ENCODE assay signal across 8 cellular contexts in genomic region chr5:133423618-133424282, GRCh38.
A peak's percentile ranks its signal among the peaks of the same experiment; 100 is the strongest.
DNase-seq lines count a peak whose midpoint lies in the region; ATAC-seq, FAIRE-seq and TF ChIP-seq lines count a peak whose summit lies in the region.

No MANE protein-coding gene starts in this region.

- CTCF ChIA-PET in Panc1 (lab: Charles Lee) = interaction anchor here (0.6 to 1.4 kb wide), 9 partner anchors 9 to 446 kb away, joined by 3 to 10 read pairs (median 4); no protein-coding TSS in a partner anchor

- H3K4me1 ChIP-seq in Panc1 (ENCODE audit: control insufficient read depth, insufficient read depth, low read length) (no peaks in the 10 kb centered on the region), upper lobe of right lung (no peaks in the 10 kb centered on the region)

- BruUV-seq in Panc1 (replicated peaks; lab: Mats Ljungman, UMichigan) = no TSS peak

- no peaks in the 10 kb centered on the region for H3K36me3 ChIP-seq in Panc1 (ENCODE audit: control insufficient read depth, insufficient read depth, low read length)
- H3K36me3 ChIP-seq in upper lobe of right lung = no peaks in the 10 kb centered on the region

- FAIRE-seq in frontal cortex (lab: Jason Lieb, UNC) = no peak

- DNase-seq in SIG-M5 treated with dmso at 0.1 percent for 504 hours (lab: John Stamatoyannopoulos, UW; ENCODE audit: unreplicated experiment) = peak; percentile 37
- DNase-seq in SIG-M5 (lab: John Stamatoyannopoulos, UW) = no peak
- peak; percentile 48 for DNase-seq in Panc1 (ENCODE audit: low read depth, low spot score)
- peak; percentile 45 to 48 for DNase-seq in activated T-helper 1 cell treated with anti-CD3 and anti-CD28 coated beads, Interleukin-2, amount 50 U/mL, for 16 hours (ENCODE audit: low read depth in 1 of 2, low spot score in 1 of 2)
- DNase-seq in frontal cortex (ENCODE audit: low spot score in 2 of 2) = peak; percentile 14 to 62
- peak; percentile 28 for DNase-seq in pons (ENCODE audit: low spot score)
- DNase-seq in upper lobe of right lung = peak; percentile 85

- H3K27ac ChIP-seq in Panc1 (ENCODE audit: low read length) (no peak overlapping the region), upper lobe of right lung (no peak overlapping the region)

- POLR2A ChIA-PET in Panc1 (lab: Charles Lee) = no interaction called here

- in situ Hi-C loops in Panc1 (cut with HindIII; ENCODE audit: low pct_unique_long_range_greater_than_20kb, low sequenced_read_pairs) = no loop called here

- peaks cover 7% of the 10 kb centered on the region for H3K27me3 ChIP-seq in Panc1 (ENCODE audit: control insufficient read depth, insufficient read depth, low read length)
- H3K27me3 ChIP-seq in upper lobe of right lung = no peaks in the 10 kb centered on the region

- TF ChIP-seq CTCF in Panc1 (IDR thresholded peaks at IDR 0.05) (peak; percentile 97), upper lobe of right lung (IDR thresholded peaks at IDR 0.05) (peak; percentile 98)

- intact Hi-C loops in Panc1 (cut with micrococcal nuclease; ENCODE audit: unreplicated experiment) (loop anchor here (5.0 kb wide), 3 partner anchors 189 to 519 kb away; partner anchors contain the start of gene FSTL4), upper lobe of right lung (cut with DNase I) (no loop called here)

- no peaks in the 10 kb centered on the region for H3K9me3 ChIP-seq in Panc1 (ENCODE audit: control insufficient read depth, insufficient read depth, low read depth, low read length)
- H3K9me3 ChIP-seq in upper lobe of right lung = no peaks in the 10 kb centered on the region

- H3K4me3 ChIP-seq in Panc1 (ENCODE audit: low read depth in 2 of 2, low read length in 2 of 2) (no peak overlapping the region), upper lobe of right lung (no peak overlapping the region)

- ATAC-seq in HG03064 (IDR thresholded peaks at IDR 0.05; ENCODE audit: low read depth, unreplicated experiment) = peak; percentile 64
- ATAC-seq in Panc1 = peak; percentile 90
- ATAC-seq in upper lobe of right lung = peak; percentile 91
